ENCODE assay signal across 18 cellular contexts in genomic region chr3:40771112-40771511, GRCh38.
DNase-seq lines count a peak whose midpoint lies in the region; ATAC-seq and TF ChIP-seq lines count a peak whose summit lies in the region.
"Had no signal": no experiment of that assay in that cellular context is flagged by ENCODE, and none has a peak within 500 bp of the region (broad histone marks: within the 10 kb centered on the region; RNA-seq: fewer than 3 reads in every experiment).

No MANE protein-coding gene starts in this region.

- no peaks in the 10 kb centered on the region for H3K36me3 ChIP-seq in BE2C
- H3K36me3 ChIP-seq: SJCRH30 had no signal

- ATAC-seq in HG03342 (IDR thresholded peaks at IDR 0.05; ENCODE audit: unreplicated experiment): no peak

- H3K27me3 ChIP-seq in BE2C: no peaks in the 10 kb centered on the region
- H3K27me3 ChIP-seq: SJCRH30 had no signal

- peak; percentile 49 for DNase-seq in G401 (ENCODE audit: low spot score)
- peak; percentile 17 to 78 for DNase-seq in NCI-H446 (lab: John Stamatoyannopoulos, UW)
- DNase-seq in medulla oblongata (ENCODE audit: extremely low spot score): peak; percentile 56
- peak; percentile 3 for DNase-seq in renal cortical epithelial cell (ENCODE audit: low read depth)
- no peak for DNase-seq in BE2C
- DNase-seq in midbrain (lab: John Stamatoyannopoulos, UW): no peak
- DNase-seq in GM13977 (ENCODE audit: low spot score): no peak
- DNase-seq: GDM1, GM23248, HCEC 1CT, IMR-90, NCI-H1092, NCI-H2081, NCI-H510A, NCI-H774, PC-9, SJCRH30 had no signal

- no peaks in the 10 kb centered on the region for H3K4me1 ChIP-seq in BE2C

- H3K9me3 ChIP-seq in BE2C: no peaks in the 10 kb centered on the region
- H3K9me3 ChIP-seq: SJCRH30 had no signal

- no peak overlapping the region for H3K4me3 ChIP-seq in BE2C (ENCODE audit: low read depth, low read length)
- H3K4me3 ChIP-seq: GM23248, PC-9, SJCRH30 had no signal

- TF ChIP-seq CTCF in BE2C (IDR thresholded peaks at IDR 0.05; ENCODE audit: low read depth, low read length) (no peak), GM13977 (IDR thresholded peaks at IDR 0.05; ENCODE audit: extremely low read depth, insufficient read depth, missing control alignments) (no peak)

- in situ Hi-C loops in G401 (cut with HindIII; ENCODE audit: low sequenced_read_pairs) (no loop called here), GM13977 (cut with MboI; ENCODE audit: low pct_unique_long_range_greater_than_20kb, low sequenced_read_pairs, unreplicated experiment) (no loop called here)

Comparison
In these comparisons a context has a peak if more than half of its experiments do, and no peak if none do; other contexts are left out.
1. DNase-seq: peak in G401 (single experiment), NCI-H446 (2 of 2), medulla oblongata (single experiment) and renal cortical epithelial cell (single experiment); none in BE2C (single experiment), midbrain (single experiment) and GM13977 (single experiment).